ENCODE assay signal across 8 cellular contexts in genomic region chr11:61892085-61892370, GRCh38. TPM values are rescaled to one million over a fixed set of nuclear protein-coding genes. Genes with fewer than 3 reads are reported as not detected.
DNase-seq lines count a peak whose midpoint lies in the region; ATAC-seq and TF ChIP-seq lines count a peak whose summit lies in the region.

No MANE protein-coding gene starts in this region.

- CTCF ChIA-PET in activated CD8-positive, alpha-beta T cell treated with anti-CD3 and anti-CD28 coated beads for 36 hours (lab: Charles Lee): interaction anchor here (0.9 to 3.5 kb wide), 6 partner anchors 9 to 216 kb away, joined by 3 to 14 read pairs (median 8); no protein-coding TSS in a partner anchor
- CTCF ChIA-PET in GM10248 (lab: Yijun Ruan, JAX): interaction anchor here (0.8 to 2.5 kb wide), 8 partner anchors 18 to 220 kb away, joined by 3 to 14 read pairs (median 3); no protein-coding TSS in a partner anchor

- TF ChIP-seq EP300 in suprapubic skin (IDR thresholded peaks at IDR 0.05): no peak

- no peaks in the 10 kb centered on the region for H3K9me3 Mint-ChIP-seq in activated CD8-positive, alpha-beta T cell treated with anti-CD3 and anti-CD28 coated beads for 36 hours

- H3K4me3 ChIP-seq in iPS-18c (ENCODE audit: insufficient read depth, low read depth, low read length): peak overlapping the region; percentile 63
- peak overlapping the region; percentile 92 for H3K4me3 ChIP-seq in suprapubic skin

- peaks cover 8% of the 10 kb centered on the region for H3K36me3 ChIP-seq in suprapubic skin

- peak; percentile 28 for ATAC-seq in HG02610 (IDR thresholded peaks at IDR 0.05; ENCODE audit: unreplicated experiment)
- peak; percentile 60 for ATAC-seq in activated CD8-positive, alpha-beta T cell treated with anti-CD3 and anti-CD28 coated beads for 36 hours
- ATAC-seq in GM18517 (IDR thresholded peaks at IDR 0.05; ENCODE audit: unreplicated experiment): no peak

- peak overlapping the region; percentile 53 for H3K4me3 Mint-ChIP-seq in activated CD8-positive, alpha-beta T cell treated with anti-CD3 and anti-CD28 coated beads for 36 hours

- POLR2A ChIA-PET in activated CD8-positive, alpha-beta T cell treated with anti-CD3 and anti-CD28 coated beads for 36 hours (lab: Charles Lee): interaction anchor here (1.5 kb wide), 1 partner anchor 21 kb away, joined by 3 read pairs; no protein-coding TSS in a partner anchor
- POLR2A ChIA-PET in GM10248 (lab: Yijun Ruan, JAX): no interaction called here

- DNase-seq in activated CD8-positive, alpha-beta T cell treated with anti-CD3 and anti-CD28 coated beads for 36 hours: no peak
- DNase-seq in suprapubic skin (ENCODE audit: low spot score in 2 of 2) (no peak), NAMALWA (ENCODE audit: low spot score) (no peak), GM10248 (ENCODE audit: extremely low spot score) (no peak)

- H3K27ac Mint-ChIP-seq in activated CD8-positive, alpha-beta T cell treated with anti-CD3 and anti-CD28 coated beads for 36 hours: no peak overlapping the region

- H3K4me1 Mint-ChIP-seq in activated CD8-positive, alpha-beta T cell treated with anti-CD3 and anti-CD28 coated beads for 36 hours (ENCODE audit: low read depth): peaks cover 2% of the 10 kb centered on the region

- TF ChIP-seq POLR2A in suprapubic skin (IDR thresholded peaks at IDR 0.05): no peak

- peaks cover 19% of the 10 kb centered on the region for H3K4me1 ChIP-seq in suprapubic skin

- WGBS in suprapubic skin: 33% methylated on average over 9 of the region's 12 CpGs

- no peak overlapping the region for H3K27ac ChIP-seq in suprapubic skin

- intact Hi-C loops in activated CD8-positive, alpha-beta T cell treated with anti-CD3 and anti-CD28 coated beads for 36 hours (cut with micrococcal nuclease): no loop called here

- H3K9me3 ChIP-seq in iPS-18c (ENCODE audit: control insufficient read depth, insufficient read depth, low read length): no peaks in the 10 kb centered on the region
- no peaks in the 10 kb centered on the region for H3K9me3 ChIP-seq in suprapubic skin

- TF ChIP-seq CTCF in GM12872 (IDR thresholded peaks at IDR 0.05; ENCODE audit: insufficient read depth, low read depth, low read length) (peak; percentile 29; the same call in 2 of the 3 replicates), suprapubic skin (IDR thresholded peaks at IDR 0.05) (no peak), GM10248 (IDR thresholded peaks at IDR 0.05; ENCODE audit: control extremely low read depth, extremely low read depth, low read depth, missing control alignments) (no peak)
- TF ChIP-seq CTCF in activated CD8-positive, alpha-beta T cell treated with anti-CD3 and anti-CD28 coated beads for 36 hours (IDR thresholded peaks at IDR 0.05): no peak

- H3K36me3 Mint-ChIP-seq in activated CD8-positive, alpha-beta T cell treated with anti-CD3 and anti-CD28 coated beads for 36 hours (ENCODE audit: low read depth): no peaks in the 10 kb centered on the region

- H3K27me3 Mint-ChIP-seq in activated CD8-positive, alpha-beta T cell treated with anti-CD3 and anti-CD28 coated beads for 36 hours: no peaks in the 10 kb centered on the region

- no peaks in the 10 kb centered on the region for H3K27me3 ChIP-seq in suprapubic skin

RNA-seq across cellular contexts. Expression of gene FADS3, which starts 0.7 kb away (rescaled TPM):
- total RNA-seq in activated CD8-positive, alpha-beta T cell treated with anti-CD3 and anti-CD28 coated beads for 36 hours: 10 to 100 TPM; 10.3 to 13.9 TPM
- 10 to 100 TPM; 12.7 to 24.7 (median 17.9) TPM for total RNA-seq in suprapubic skin

RNA-seq across cellular contexts. Expression of gene RAB3IL1, which starts 25.3 kb away (rescaled TPM):
- total RNA-seq in activated CD8-positive, alpha-beta T cell treated with anti-CD3 and anti-CD28 coated beads for 36 hours: not detected
- total RNA-seq in suprapubic skin: 1 to 10 TPM; 2.6 to 8.9 (median 5.4) TPM

RNA-seq across cellular contexts. Expression of gene BEST1, which starts 58.1 kb away (rescaled TPM):
- total RNA-seq in activated CD8-positive, alpha-beta T cell treated with anti-CD3 and anti-CD28 coated beads for 36 hours: under 1 TPM; 0.61 to 0.83 TPM
- 1 to 10 TPM; 1.5 to 4.1 (median 2.5) TPM for total RNA-seq in suprapubic skin
